ENCODE assay signal across 25 cellular contexts in genomic region chr6:96410467-96410866, GRCh38.
"Had no signal": no experiment of that assay in that cellular context is flagged by ENCODE, and none has a peak within 500 bp of the region (broad histone marks: within the 10 kb centered on the region; RNA-seq: fewer than 3 reads in every experiment).

No MANE protein-coding gene starts in this region.

- H3K9me3 ChIP-seq: colonic mucosa, esophagus squamous epithelium, gastrocnemius medialis, heart right ventricle, left lung, lower lobe of right lung, mucosa of descending colon had no signal

- H3K4me3 ChIP-seq: colonic mucosa, esophagus squamous epithelium, gastrocnemius medialis, heart right ventricle, left lung, lower lobe of right lung, mucosa of descending colon had no signal

- H3K27me3 ChIP-seq: colonic mucosa, esophagus squamous epithelium, gastrocnemius medialis, heart right ventricle, left lung had no signal

- H3K27ac Mint-ChIP-seq: dendritic cell treated with granulocyte-macrophage colony-stimulating factor and Interleukin-4, amounts not matched to agents 40 ng/mL and 50 ng/mL, for 4 days; effector memory CD8-positive, alpha-beta T cell; endodermal cell; mesothelial cell of epicardium; naive B cell had no signal

- DNase-seq: colonic mucosa; cortex of kidney; effector CD8-positive, alpha-beta T cell; effector memory CD8-positive, alpha-beta T cell; endodermal cell; erythroblast; esophagus squamous epithelium; foreskin fibroblast; foreskin melanocyte; gastrocnemius medialis; glutamatergic neuron; head of caudate nucleus; heart right ventricle; hippocampal formation; left cardiac atrium; left lung; left ventricle myocardium superior; lower lobe of right lung; mesenchymal stem cell; mucosa of descending colon; naive B cell had no signal

- H3K27me3 Mint-ChIP-seq: dendritic cell treated with granulocyte-macrophage colony-stimulating factor and Interleukin-4, amounts not matched to agents 40 ng/mL and 50 ng/mL, for 4 days had no signal

- H3K36me3 Mint-ChIP-seq: mesothelial cell of epicardium, naive B cell had no signal

- H3K9me3 Mint-ChIP-seq: effector memory CD8-positive, alpha-beta T cell; endodermal cell had no signal

- H3K36me3 ChIP-seq: colonic mucosa, esophagus squamous epithelium, gastrocnemius medialis, heart right ventricle, left lung, lower lobe of right lung had no signal

- H3K4me1 Mint-ChIP-seq: endodermal cell, mesothelial cell of epicardium, naive B cell had no signal

- H3K4me3 Mint-ChIP-seq: dendritic cell treated with granulocyte-macrophage colony-stimulating factor and Interleukin-4, amounts not matched to agents 40 ng/mL and 50 ng/mL, for 4 days; effector memory CD8-positive, alpha-beta T cell; endodermal cell; mesothelial cell of epicardium; naive B cell had no signal

- ATAC-seq: effector memory CD8-positive, alpha-beta T cell; esophagus mucosa; gastrocnemius medialis; heart right ventricle; left cardiac atrium; left lung; left ventricle myocardium superior; lower lobe of right lung; mucosa of descending colon had no signal

- H3K27ac ChIP-seq: colonic mucosa, epithelial cell of prostate, esophagus squamous epithelium, gastrocnemius medialis, heart right ventricle, left lung, lower lobe of right lung had no signal
